9 cellular contexts compared by ENCODE assay signal in genomic region chr14:25400607-25401206, GRCh38.
A peak's percentile ranks its signal among the peaks of the same experiment; 100 is the strongest.
DNase-seq lines count a peak whose midpoint lies in the region; ATAC-seq, FAIRE-seq and TF ChIP-seq lines count a peak whose summit lies in the region.
"Had no signal": no experiment of that assay in that cellular context is flagged by ENCODE, and none has a peak within 500 bp of the region (broad histone marks: within the 10 kb centered on the region; RNA-seq: fewer than 3 reads in every experiment).

No MANE protein-coding gene starts in this region.

- ATAC-seq in HG02642 (IDR thresholded peaks at IDR 0.05; ENCODE audit: poor library complexity, unreplicated experiment), result peak; percentile 83
- ATAC-seq in HG02970 (IDR thresholded peaks at IDR 0.05; ENCODE audit: low FRiP score, unreplicated experiment), result no peak

- peak; percentile 77 for TF ChIP-seq CTCF in WERI-Rb-1 (IDR thresholded peaks at IDR 0.05; ENCODE audit: low read depth, low read length)
- peak; percentile 66 for TF ChIP-seq CTCF in retinal pigment epithelial cell (conservative IDR thresholded peaks at IDR 0.05; ENCODE audit: low read depth, low read length)

- H3K4me3 ChIP-seq in WERI-Rb-1 (ENCODE audit: low read depth, low read length) (no peak overlapping the region), retinal pigment epithelial cell (ENCODE audit: low read length) (no peak overlapping the region)

- peaks cover 19% of the 10 kb centered on the region for H3K27me3 ChIP-seq in WERI-Rb-1 (ENCODE audit: insufficient read depth, low read depth, severe bottlenecking)

- H3K9me3 ChIP-seq in WERI-Rb-1 (ENCODE audit: severe bottlenecking), result no peaks in the 10 kb centered on the region

- no peak overlapping the region for H3K27ac ChIP-seq in WERI-Rb-1

- peak; percentile 60 for DNase-seq in activated CD4-positive, alpha-beta T cell treated with anti-CD3 and anti-CD28 coated beads for 48 hours
- DNase-seq in activated CD4-positive, alpha-beta T cell treated with anti-CD3 and anti-CD28 coated beads, Interleukin-2, amount 50 U/mL, for 1 hour, result no peak
- DNase-seq in NCI-H2107 treated with DMSO at 0.1 percent for 48 hours (lab: John Stamatoyannopoulos, UW; ENCODE audit: unreplicated experiment) (peak; percentile 80), WERI-Rb-1 (peak; percentile 26), frontal cortex (ENCODE audit: low spot score in 2 of 2) (no peak), retinal pigment epithelial cell (ENCODE audit: low read depth) (no peak)

- H3K36me3 ChIP-seq in WERI-Rb-1, result no peaks in the 10 kb centered on the region

- peak; percentile 39 for FAIRE-seq in frontal cortex (lab: Jason Lieb, UNC)
- FAIRE-seq: G401.6 had no signal

Comparison
In these comparisons a context has a peak if more than half of its experiments do, and no peak if none do; other contexts are left out.
1. DNase-seq: peak in activated CD4-positive, alpha-beta T cell treated with anti-CD3 and anti-CD28 coated beads for 48 hours (single experiment), NCI-H2107 treated with DMSO at 0.1 percent for 48 hours (single experiment) and WERI-Rb-1 (single experiment); none in activated CD4-positive, alpha-beta T cell treated with anti-CD3 and anti-CD28 coated beads, Interleukin-2, amount 50 U/mL, for 1 hour (single experiment), frontal cortex (0 of 2) and retinal pigment epithelial cell (single experiment).